Comparison of ENCODE assay signal across 1 cellular context in genomic region chr16:71895679-71896385, GRCh38.
TF ChIP-seq lines count a peak whose summit lies in the region.

No MANE protein-coding gene starts in this region.

TF ChIP-seq in K562, 482 proteins besides CTCF, POLR2A, EP300 and RAD21 (continues in another document):
- TF ChIP-seq KAT7 (CRISPR knock-in tag; IDR thresholded peaks at IDR 0.05; ENCODE audit: borderline replicate concordance) (0 out of 2 replicates have a peak, but pooled peaks have one; percentile 34), NR2C1 (IDR thresholded peaks at IDR 0.05) (peak; percentile 45), NR2C1 (tag; IDR thresholded peaks at IDR 0.05) (peak; percentile 58), ELF1 (tag; IDR thresholded peaks at IDR 0.05) (peak; percentile 59), ZBTB17 (CRISPR knock-in tag; IDR thresholded peaks at IDR 0.05) (0 out of 2 replicates have a peak, but pooled peaks have one; percentile 21), TCF3 (CRISPR knock-in tag; IDR thresholded peaks at IDR 0.05) (no peak), NR2C2 (CRISPR knock-in tag; IDR thresholded peaks at IDR 0.05) (no peak), NR2C2 (tag; IDR thresholded peaks at IDR 0.05) (peak; percentile 88), BCLAF1 (IDR thresholded peaks at IDR 0.05; ENCODE audit: borderline replicate concordance in 1 of 2, control insufficient read depth in 1 of 2, low read depth in 2 of 2, low read length in 1 of 2) (no peak), NFRKB (IDR thresholded peaks at IDR 0.05; ENCODE audit: low read depth) (peak; percentile 83), TEAD4 (IDR thresholded peaks at IDR 0.05; ENCODE audit: low read length) (no peak), TEAD4 (CRISPR knock-in tag; IDR thresholded peaks at IDR 0.05; ENCODE audit: borderline replicate concordance) (no peak), FOXK2 (conservative IDR thresholded peaks at IDR 0.05 in 1 of 2, IDR thresholded peaks at IDR 0.05 in 1 of 2; ENCODE audit: low read depth in 2 of 2) (peak in 1 of 2 experiments; percentile 8; a peak in 1 of 4 replicates), MYC (IDR thresholded peaks at IDR 0.05; ENCODE audit: low read depth, low read length) (no peak), MYC (CRISPR knock-in tag; IDR thresholded peaks at IDR 0.05; ENCODE audit: borderline replicate concordance, low read depth) (0 out of 2 replicates have a peak, but pooled peaks have one; percentile 8), ZNF280B (CRISPR knock-in tag; IDR thresholded peaks at IDR 0.05) (no peak), CXXC5 (CRISPR knock-in tag; IDR thresholded peaks at IDR 0.05) (no peak), STAG1 (CRISPR knock-in tag; IDR thresholded peaks at IDR 0.05; ENCODE audit: borderline replicate concordance) (no peak), AFF1 (IDR thresholded peaks at IDR 0.05; ENCODE audit: low read depth in 1 of 2, partially characterized antibody in 2 of 2) (no peak), CCNT2 (IDR thresholded peaks at IDR 0.05; ENCODE audit: borderline replicate concordance, extremely low read depth, insufficient read length, low read depth, low read length) (peak; percentile 0), RBBP5 (IDR thresholded peaks at IDR 0.05; ENCODE audit: borderline replicate concordance, insufficient read depth, low read length, poor library complexity, severe bottlenecking) (peak; percentile 7), CHD1 (IDR thresholded peaks at IDR 0.05; ENCODE audit: low read length) (peak; percentile 87), ZNF12 (CRISPR knock-in tag; IDR thresholded peaks at IDR 0.05) (peak; percentile 41; the same call in 1 of the 2 replicates), NR2F6 (CRISPR knock-in tag; IDR thresholded peaks at IDR 0.05) (peak; percentile 1; the same call in 1 of the 2 replicates), BRD4 (IDR thresholded peaks at IDR 0.05) (peak; percentile 32; the same call in 1 of the 2 replicates), HNRNPL (IDR thresholded peaks at IDR 0.05; ENCODE audit: low read depth, low read length) (no peak), TEAD1 (CRISPR knock-in tag; IDR thresholded peaks at IDR 0.05) (0 out of 4 replicates have a peak, but pooled peaks of 1 of the 2 experiments have one; percentile 9), ZEB2 (IDR thresholded peaks at IDR 0.05) (no peak), DIDO1 (tag; IDR thresholded peaks at IDR 0.05; ENCODE audit: low read depth) (0 out of 2 replicates have a peak, but pooled peaks have one; percentile 1)
- TF ChIP-seq, protein P1, sequence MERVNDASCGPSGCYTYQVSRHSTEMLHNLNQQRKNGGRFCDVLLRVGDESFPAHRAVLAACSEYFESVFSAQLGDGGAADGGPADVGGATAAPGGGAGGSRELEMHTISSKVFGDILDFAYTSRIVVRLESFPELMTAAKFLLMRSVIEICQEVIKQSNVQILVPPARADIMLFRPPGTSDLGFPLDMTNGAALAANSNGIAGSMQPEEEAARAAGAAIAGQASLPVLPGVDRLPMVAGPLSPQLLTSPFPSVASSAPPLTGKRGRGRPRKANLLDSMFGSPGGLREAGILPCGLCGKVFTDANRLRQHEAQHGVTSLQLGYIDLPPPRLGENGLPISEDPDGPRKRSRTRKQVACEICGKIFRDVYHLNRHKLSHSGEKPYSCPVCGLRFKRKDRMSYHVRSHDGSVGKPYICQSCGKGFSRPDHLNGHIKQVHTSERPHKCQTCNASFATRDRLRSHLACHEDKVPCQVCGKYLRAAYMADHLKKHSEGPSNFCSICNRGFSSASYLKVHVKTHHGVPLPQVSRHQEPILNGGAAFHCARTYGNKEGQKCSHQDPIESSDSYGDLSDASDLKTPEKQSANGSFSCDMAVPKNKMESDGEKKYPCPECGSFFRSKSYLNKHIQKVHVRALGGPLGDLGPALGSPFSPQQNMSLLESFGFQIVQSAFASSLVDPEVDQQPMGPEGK (CRISPR knock-in tag; IDR thresholded peaks at IDR 0.05; ENCODE audit: borderline replicate concordance), result no peak
- TF ChIP-seq, protein P2, sequence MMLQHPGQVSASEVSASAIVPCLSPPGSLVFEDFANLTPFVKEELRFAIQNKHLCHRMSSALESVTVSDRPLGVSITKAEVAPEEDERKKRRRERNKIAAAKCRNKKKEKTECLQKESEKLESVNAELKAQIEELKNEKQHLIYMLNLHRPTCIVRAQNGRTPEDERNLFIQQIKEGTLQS (IDR thresholded peaks at IDR 0.05), result no peak
- TF ChIP-seq, protein P2 (CRISPR knock-in tag; conservative IDR thresholded peaks at IDR 0.05), result 0 out of 2 replicates have a peak, but pooled peaks have one; percentile 35
- TF ChIP-seq, protein P3, sequence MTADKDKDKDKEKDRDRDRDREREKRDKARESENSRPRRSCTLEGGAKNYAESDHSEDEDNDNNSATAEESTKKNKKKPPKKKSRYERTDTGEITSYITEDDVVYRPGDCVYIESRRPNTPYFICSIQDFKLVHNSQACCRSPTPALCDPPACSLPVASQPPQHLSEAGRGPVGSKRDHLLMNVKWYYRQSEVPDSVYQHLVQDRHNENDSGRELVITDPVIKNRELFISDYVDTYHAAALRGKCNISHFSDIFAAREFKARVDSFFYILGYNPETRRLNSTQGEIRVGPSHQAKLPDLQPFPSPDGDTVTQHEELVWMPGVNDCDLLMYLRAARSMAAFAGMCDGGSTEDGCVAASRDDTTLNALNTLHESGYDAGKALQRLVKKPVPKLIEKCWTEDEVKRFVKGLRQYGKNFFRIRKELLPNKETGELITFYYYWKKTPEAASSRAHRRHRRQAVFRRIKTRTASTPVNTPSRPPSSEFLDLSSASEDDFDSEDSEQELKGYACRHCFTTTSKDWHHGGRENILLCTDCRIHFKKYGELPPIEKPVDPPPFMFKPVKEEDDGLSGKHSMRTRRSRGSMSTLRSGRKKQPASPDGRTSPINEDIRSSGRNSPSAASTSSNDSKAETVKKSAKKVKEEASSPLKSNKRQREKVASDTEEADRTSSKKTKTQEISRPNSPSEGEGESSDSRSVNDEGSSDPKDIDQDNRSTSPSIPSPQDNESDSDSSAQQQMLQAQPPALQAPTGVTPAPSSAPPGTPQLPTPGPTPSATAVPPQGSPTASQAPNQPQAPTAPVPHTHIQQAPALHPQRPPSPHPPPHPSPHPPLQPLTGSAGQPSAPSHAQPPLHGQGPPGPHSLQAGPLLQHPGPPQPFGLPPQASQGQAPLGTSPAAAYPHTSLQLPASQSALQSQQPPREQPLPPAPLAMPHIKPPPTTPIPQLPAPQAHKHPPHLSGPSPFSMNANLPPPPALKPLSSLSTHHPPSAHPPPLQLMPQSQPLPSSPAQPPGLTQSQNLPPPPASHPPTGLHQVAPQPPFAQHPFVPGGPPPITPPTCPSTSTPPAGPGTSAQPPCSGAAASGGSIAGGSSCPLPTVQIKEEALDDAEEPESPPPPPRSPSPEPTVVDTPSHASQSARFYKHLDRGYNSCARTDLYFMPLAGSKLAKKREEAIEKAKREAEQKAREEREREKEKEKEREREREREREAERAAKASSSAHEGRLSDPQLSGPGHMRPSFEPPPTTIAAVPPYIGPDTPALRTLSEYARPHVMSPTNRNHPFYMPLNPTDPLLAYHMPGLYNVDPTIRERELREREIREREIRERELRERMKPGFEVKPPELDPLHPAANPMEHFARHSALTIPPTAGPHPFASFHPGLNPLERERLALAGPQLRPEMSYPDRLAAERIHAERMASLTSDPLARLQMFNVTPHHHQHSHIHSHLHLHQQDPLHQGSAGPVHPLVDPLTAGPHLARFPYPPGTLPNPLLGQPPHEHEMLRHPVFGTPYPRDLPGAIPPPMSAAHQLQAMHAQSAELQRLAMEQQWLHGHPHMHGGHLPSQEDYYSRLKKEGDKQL (CRISPR knock-in tag; IDR thresholded peaks at IDR 0.05; ENCODE audit: borderline replicate concordance), result no peak
- TF ChIP-seq, protein P4, sequence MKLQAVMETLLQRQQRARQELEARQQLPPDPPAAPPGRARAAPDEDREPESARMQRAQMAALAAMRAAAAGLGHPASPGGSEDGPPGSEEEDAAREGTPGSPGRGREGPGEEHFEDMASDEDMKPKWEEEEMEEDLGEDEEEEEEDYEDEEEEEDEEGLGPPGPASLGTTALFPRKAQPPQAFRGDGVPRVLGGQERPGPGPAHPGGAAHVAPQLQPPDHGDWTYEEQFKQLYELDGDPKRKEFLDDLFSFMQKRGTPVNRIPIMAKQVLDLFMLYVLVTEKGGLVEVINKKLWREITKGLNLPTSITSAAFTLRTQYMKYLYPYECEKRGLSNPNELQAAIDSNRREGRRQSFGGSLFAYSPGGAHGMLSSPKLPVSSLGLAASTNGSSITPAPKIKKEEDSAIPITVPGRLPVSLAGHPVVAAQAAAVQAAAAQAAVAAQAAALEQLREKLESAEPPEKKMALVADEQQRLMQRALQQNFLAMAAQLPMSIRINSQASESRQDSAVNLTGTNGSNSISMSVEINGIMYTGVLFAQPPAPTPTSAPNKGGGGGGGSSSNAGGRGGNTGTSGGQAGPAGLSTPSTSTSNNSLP (IDR thresholded peaks at IDR 0.05; ENCODE audit: borderline replicate concordance, low read depth, low read length), result no peak
- TF ChIP-seq, protein P5, sequence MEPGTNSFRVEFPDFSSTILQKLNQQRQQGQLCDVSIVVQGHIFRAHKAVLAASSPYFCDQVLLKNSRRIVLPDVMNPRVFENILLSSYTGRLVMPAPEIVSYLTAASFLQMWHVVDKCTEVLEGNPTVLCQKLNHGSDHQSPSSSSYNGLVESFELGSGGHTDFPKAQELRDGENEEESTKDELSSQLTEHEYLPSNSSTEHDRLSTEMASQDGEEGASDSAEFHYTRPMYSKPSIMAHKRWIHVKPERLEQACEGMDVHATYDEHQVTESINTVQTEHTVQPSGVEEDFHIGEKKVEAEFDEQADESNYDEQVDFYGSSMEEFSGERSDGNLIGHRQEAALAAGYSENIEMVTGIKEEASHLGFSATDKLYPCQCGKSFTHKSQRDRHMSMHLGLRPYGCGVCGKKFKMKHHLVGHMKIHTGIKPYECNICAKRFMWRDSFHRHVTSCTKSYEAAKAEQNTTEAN (CRISPR knock-in tag; IDR thresholded peaks at IDR 0.05), result 0 out of 2 replicates have a peak, but pooled peaks have one; percentile 40
- TF ChIP-seq, protein P6, sequence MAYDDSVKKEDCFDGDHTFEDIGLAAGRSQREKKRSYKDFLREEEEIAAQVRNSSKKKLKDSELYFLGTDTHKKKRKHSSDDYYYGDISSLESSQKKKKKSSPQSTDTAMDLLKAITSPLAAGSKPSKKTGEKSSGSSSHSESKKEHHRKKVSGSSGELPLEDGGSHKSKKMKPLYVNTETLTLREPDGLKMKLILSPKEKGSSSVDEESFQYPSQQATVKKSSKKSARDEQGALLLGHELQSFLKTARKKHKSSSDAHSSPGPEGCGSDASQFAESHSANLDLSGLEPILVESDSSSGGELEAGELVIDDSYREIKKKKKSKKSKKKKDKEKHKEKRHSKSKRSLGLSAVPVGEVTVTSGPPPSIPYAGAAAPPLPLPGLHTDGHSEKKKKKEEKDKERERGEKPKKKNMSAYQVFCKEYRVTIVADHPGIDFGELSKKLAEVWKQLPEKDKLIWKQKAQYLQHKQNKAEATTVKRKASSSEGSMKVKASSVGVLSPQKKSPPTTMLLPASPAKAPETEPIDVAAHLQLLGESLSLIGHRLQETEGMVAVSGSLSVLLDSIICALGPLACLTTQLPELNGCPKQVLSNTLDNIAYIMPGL (CRISPR knock-in tag; IDR thresholded peaks at IDR 0.05), result no peak
